ENCODE assay signal across 1 cellular context in the genomic region with DNA sequence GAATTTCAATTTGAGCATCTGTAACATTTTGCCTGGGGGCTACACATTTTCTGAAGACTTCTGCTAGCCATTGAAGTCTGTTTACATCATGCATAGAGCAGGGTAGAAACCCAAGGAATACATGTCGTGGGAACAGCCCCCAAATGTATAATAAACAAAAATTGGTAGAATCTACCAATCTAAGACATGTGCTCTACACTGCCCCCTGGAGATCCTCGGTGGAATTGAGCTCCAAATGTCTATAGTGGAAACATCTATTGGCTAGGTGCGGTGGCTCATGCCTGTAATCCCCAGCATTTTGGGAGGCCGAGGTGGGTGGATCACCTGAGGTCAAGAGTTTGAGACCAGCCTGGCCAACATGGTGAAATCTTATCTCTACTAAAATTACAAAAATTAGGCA.
TF ChIP-seq lines count a peak whose summit lies in the region.

No MANE protein-coding gene starts in this region.

TF ChIP-seq in GM23338, 12 proteins besides CTCF, POLR2A, EP300 and RAD21 (continued from another document):
- TF ChIP-seq, protein P1, sequence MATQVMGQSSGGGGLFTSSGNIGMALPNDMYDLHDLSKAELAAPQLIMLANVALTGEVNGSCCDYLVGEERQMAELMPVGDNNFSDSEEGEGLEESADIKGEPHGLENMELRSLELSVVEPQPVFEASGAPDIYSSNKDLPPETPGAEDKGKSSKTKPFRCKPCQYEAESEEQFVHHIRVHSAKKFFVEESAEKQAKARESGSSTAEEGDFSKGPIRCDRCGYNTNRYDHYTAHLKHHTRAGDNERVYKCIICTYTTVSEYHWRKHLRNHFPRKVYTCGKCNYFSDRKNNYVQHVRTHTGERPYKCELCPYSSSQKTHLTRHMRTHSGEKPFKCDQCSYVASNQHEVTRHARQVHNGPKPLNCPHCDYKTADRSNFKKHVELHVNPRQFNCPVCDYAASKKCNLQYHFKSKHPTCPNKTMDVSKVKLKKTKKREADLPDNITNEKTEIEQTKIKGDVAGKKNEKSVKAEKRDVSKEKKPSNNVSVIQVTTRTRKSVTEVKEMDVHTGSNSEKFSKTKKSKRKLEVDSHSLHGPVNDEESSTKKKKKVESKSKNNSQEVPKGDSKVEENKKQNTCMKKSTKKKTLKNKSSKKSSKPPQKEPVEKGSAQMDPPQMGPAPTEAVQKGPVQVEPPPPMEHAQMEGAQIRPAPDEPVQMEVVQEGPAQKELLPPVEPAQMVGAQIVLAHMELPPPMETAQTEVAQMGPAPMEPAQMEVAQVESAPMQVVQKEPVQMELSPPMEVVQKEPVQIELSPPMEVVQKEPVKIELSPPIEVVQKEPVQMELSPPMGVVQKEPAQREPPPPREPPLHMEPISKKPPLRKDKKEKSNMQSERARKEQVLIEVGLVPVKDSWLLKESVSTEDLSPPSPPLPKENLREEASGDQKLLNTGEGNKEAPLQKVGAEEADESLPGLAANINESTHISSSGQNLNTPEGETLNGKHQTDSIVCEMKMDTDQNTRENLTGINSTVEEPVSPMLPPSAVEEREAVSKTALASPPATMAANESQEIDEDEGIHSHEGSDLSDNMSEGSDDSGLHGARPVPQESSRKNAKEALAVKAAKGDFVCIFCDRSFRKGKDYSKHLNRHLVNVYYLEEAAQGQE (IDR thresholded peaks at IDR 0.05; ENCODE audit: unreplicated experiment), result no peak
- TF ChIP-seq CREB1 (CRISPR knock-in tag; IDR thresholded peaks at IDR 0.05; ENCODE audit: low read depth) (no peak), ZNF331 (CRISPR knock-in tag; IDR thresholded peaks at IDR 0.05; ENCODE audit: low read depth) (no peak)
TF ChIP-seq in GM23338: peak in this region for 0.
